In genomic region chr2:40177366-40177765, GRCh38 we compare ENCODE assay signal across 14 cellular contexts.
DNase-seq lines count a peak whose midpoint lies in the region; ATAC-seq and TF ChIP-seq lines count a peak whose summit lies in the region.
"Had no signal": no experiment of that assay in that cellular context is flagged by ENCODE, and none has a peak within 500 bp of the region (broad histone marks: within the 10 kb centered on the region; RNA-seq: fewer than 3 reads in every experiment).

No MANE protein-coding gene starts in this region.

- H3K56ac ChIP-seq in IMR-90 (ENCODE audit: extremely low read depth, insufficient read depth, low read length), result no peak overlapping the region

- peaks cover 8% of the 10 kb centered on the region; the same call in 1 of the 2 replicates for H3K4me1 ChIP-seq in IMR-90 (ENCODE audit: control insufficient read depth, insufficient read depth, low read length)
- H3K4me1 ChIP-seq: A549 had no signal

- TF ChIP-seq CTCF in IMR-90 (conservative IDR thresholded peaks at IDR 0.05; ENCODE audit: low read depth, low read length), result no peak

- no CpG with 5 or more reads among the region's 6 CpGs for WGBS in IMR-90 (ENCODE audit: extremely low coverage in 2 of 2, insufficient read length in 1 of 2), 2 experiments

- no peak overlapping the region for H3K4me2 ChIP-seq in IMR-90 (ENCODE audit: low read depth, low read length)
- H3K4me2 ChIP-seq: A549 had no signal

- H3K27ac ChIP-seq in IMR-90 (ENCODE audit: insufficient read depth, low read length) (no peak overlapping the region), SK-N-MC (peak overlapping the region; percentile 61; the same call in 1 of the 2 replicates)
- H3K27ac ChIP-seq: A549; BLaER1 treated with 17β-estradiol and CSF1 and Interleukin-3, amounts not matched to agents 10 nM and 100 nM had no signal

- H4K91ac ChIP-seq in IMR-90 (ENCODE audit: insufficient read depth, low read depth, low read length), result no peak overlapping the region

- no peak overlapping the region for H4K5ac ChIP-seq in IMR-90 (ENCODE audit: low read depth, low read length)

- no peak overlapping the region for H2AK5ac ChIP-seq in IMR-90 (ENCODE audit: low read depth, low read length)

- peak; percentile 17 for DNase-seq in AG20443 (ENCODE audit: low spot score)
- DNase-seq in IMR-90, result no peak
- DNase-seq in SK-N-MC (ENCODE audit: low read depth, low spot score), result peak; percentile 30
- DNase-seq in fibroblast of gingiva (ENCODE audit: low read depth), result peak; percentile 30
- no peak for DNase-seq in ureter (ENCODE audit: low spot score)
- no peak for DNase-seq in NCI-H774 (lab: John Stamatoyannopoulos, UW)
- DNase-seq in NCI-H1436 treated with DMSO at 0.1 percent for 48 hours (lab: John Stamatoyannopoulos, UW), result no peak
- DNase-seq: CD4-positive, CD25-positive, alpha-beta regulatory T cell; GF-D8; KG1 had no signal

- peaks cover 6% of the 10 kb centered on the region for H3K36me3 ChIP-seq in IMR-90 (ENCODE audit: control insufficient read depth, insufficient read depth, low read length)
- no peaks in the 10 kb centered on the region for H3K36me3 ChIP-seq in SK-N-MC (ENCODE audit: insufficient read depth, low read length)

- no peaks in the 10 kb centered on the region for H3K27me3 ChIP-seq in IMR-90 (ENCODE audit: control insufficient read depth, insufficient read depth, low read length)
- H3K27me3 ChIP-seq: BLaER1 treated with 17β-estradiol and CSF1 and Interleukin-3, amounts not matched to agents 10 nM and 100 nM had no signal

- no TSS peak for BruUV-seq in IMR-90 (replicated peaks; lab: Mats Ljungman, UMichigan)

- 0 out of 2 replicates have a peak overlapping the region, but pooled peaks have one; percentile 1 for H3K14ac ChIP-seq in IMR-90 (replicated peaks; ENCODE audit: low read depth, low read length)

- H3K18ac ChIP-seq in IMR-90 (ENCODE audit: low read depth, low read length), result peak overlapping the region; percentile 49; the same call in 1 of the 2 replicates

- no peak overlapping the region for H3K4ac ChIP-seq in IMR-90 (ENCODE audit: low read depth, low read length)

- no peaks in the 10 kb centered on the region; the same call in 1 of the 2 replicates for H3K9me1 ChIP-seq in IMR-90 (ENCODE audit: insufficient read depth, low read length)

- dilution Hi-C loops in IMR-90 (cut with HindIII; ENCODE audit: low sequenced_read_pairs, unreplicated experiment), result no loop called here

- H3K9me3 ChIP-seq in IMR-90 (ENCODE audit: control insufficient read depth, insufficient read depth, low read length) (no peaks in the 10 kb centered on the region), SK-N-MC (ENCODE audit: low read depth, low read length) (no peaks in the 10 kb centered on the region)
- H3K9me3 ChIP-seq: A549 had no signal

- 0 out of 4 replicates have a peak overlapping the region, but pooled peaks of 1 of the 2 experiments have one; percentile 21 for H4K8ac ChIP-seq in IMR-90 (ENCODE audit: low read depth in 2 of 2, low read length in 2 of 2)

- no peak overlapping the region for H2BK20ac ChIP-seq in IMR-90 (ENCODE audit: low read depth, low read length)

- no peak overlapping the region for H2AK9ac ChIP-seq in IMR-90 (replicated peaks; ENCODE audit: low read depth, low read length, poor library complexity)

- no peak overlapping the region for H3K23ac ChIP-seq in IMR-90 (ENCODE audit: low read depth, low read length)

- intact Hi-C loops in IMR-90 (cut with micrococcal nuclease), result no loop called here

- no peak for TF ChIP-seq RAD21 in IMR-90 (IDR thresholded peaks at IDR 0.05; ENCODE audit: low read length)

- no peaks in the 10 kb centered on the region for H4K20me1 ChIP-seq in IMR-90 (ENCODE audit: insufficient read depth, low read length)
- H4K20me1 ChIP-seq: BLaER1 treated with 17β-estradiol and CSF1 and Interleukin-3, amounts not matched to agents 10 nM and 100 nM had no signal

- no peak overlapping the region; the same call in 2 of the 3 replicates for H2BK15ac ChIP-seq in IMR-90 (ENCODE audit: low read depth, low read length)

- no peak overlapping the region for H2BK5ac ChIP-seq in IMR-90 (ENCODE audit: low read depth, low read length, poor library complexity, severe bottlenecking)

- no peaks in the 10 kb centered on the region; a peak in 1 of 4 replicates for H3K79me1 ChIP-seq in IMR-90 (ENCODE audit: low read depth in 1 of 2, low read length in 2 of 2)

- POLR2A ChIA-PET in IMR-90 (lab: Charles Lee; ENCODE audit: unreplicated experiment), result no interaction called here

- no peak overlapping the region for H3K9ac ChIP-seq in IMR-90 (ENCODE audit: low read depth, low read length)
- H3K9ac ChIP-seq in SK-N-MC (ENCODE audit: insufficient read length), result no peak overlapping the region
- H3K9ac ChIP-seq: BLaER1 treated with 17β-estradiol and CSF1 and Interleukin-3, amounts not matched to agents 10 nM and 100 nM had no signal

- no peak overlapping the region for H2AFZ ChIP-seq in IMR-90 (replicated peaks; ENCODE audit: low read length, poor library complexity)

- CTCF ChIA-PET in IMR-90 (lab: Yijun Ruan, JAX), result interaction anchor here (0.7 kb wide), 1 partner anchor 8 kb away, joined by 3 read pairs; no protein-coding TSS in a partner anchor

- in situ Hi-C loops in IMR-90 (cut with MboI; ENCODE audit: low sequenced_read_pairs), result no loop called here

- H3K4me3 ChIP-seq in IMR-90 (ENCODE audit: insufficient read depth, low read depth, low read length) (no peak overlapping the region), SK-N-MC (peak overlapping the region; percentile 28)
- H3K4me3 ChIP-seq: A549; BLaER1 treated with 17β-estradiol and CSF1 and Interleukin-3, amounts not matched to agents 10 nM and 100 nM had no signal

- TF ChIP-seq POLR2A in IMR-90 (IDR thresholded peaks at IDR 0.05; ENCODE audit: low read depth, low read length), result no peak

- H2BK120ac ChIP-seq in IMR-90 (ENCODE audit: low read depth, low read length), result no peak overlapping the region

- ATAC-seq in IMR-90 (ENCODE audit: low read depth) (no peak), HG02870 (IDR thresholded peaks at IDR 0.05; ENCODE audit: unreplicated experiment) (no peak)
- ATAC-seq: HCT116 had no signal

TF ChIP-seq in IMR-90, 13 proteins besides CTCF, POLR2A, EP300 and RAD21:
- TF ChIP-seq MXI1 (IDR thresholded peaks at IDR 0.05; ENCODE audit: borderline replicate concordance, low read depth, low read length) (no peak), USF2 (IDR thresholded peaks at IDR 0.05; ENCODE audit: low read depth, low read length) (no peak), MAZ (IDR thresholded peaks at IDR 0.05; ENCODE audit: borderline replicate concordance, low read depth, low read length) (no peak), RFX5 (IDR thresholded peaks at IDR 0.05; ENCODE audit: low read depth, low read length) (no peak), BHLHE40 (IDR thresholded peaks at IDR 0.05; ENCODE audit: low read depth, low read length) (no peak), ELK1 (IDR thresholded peaks at IDR 0.05; ENCODE audit: borderline replicate concordance, low read depth, low read length) (no peak), CHD1 (IDR thresholded peaks at IDR 0.05; ENCODE audit: low read depth, low read length) (no peak), NFE2L2 (IDR thresholded peaks at IDR 0.05; ENCODE audit: low read depth, low read length) (no peak), CEBPB (IDR thresholded peaks at IDR 0.05; ENCODE audit: low read depth, low read length) (no peak)

Comparison
In these comparisons a context has a peak if more than half of its experiments do, and no peak if none do; other contexts are left out.
1. DNase-seq: peak in AG20443 (single experiment), SK-N-MC (single experiment) and fibroblast of gingiva (single experiment); none in IMR-90 (single experiment), ureter (single experiment), NCI-H774 (single experiment) and NCI-H1436 treated with DMSO at 0.1 percent for 48 hours (single experiment).